In the genomic region with DNA sequence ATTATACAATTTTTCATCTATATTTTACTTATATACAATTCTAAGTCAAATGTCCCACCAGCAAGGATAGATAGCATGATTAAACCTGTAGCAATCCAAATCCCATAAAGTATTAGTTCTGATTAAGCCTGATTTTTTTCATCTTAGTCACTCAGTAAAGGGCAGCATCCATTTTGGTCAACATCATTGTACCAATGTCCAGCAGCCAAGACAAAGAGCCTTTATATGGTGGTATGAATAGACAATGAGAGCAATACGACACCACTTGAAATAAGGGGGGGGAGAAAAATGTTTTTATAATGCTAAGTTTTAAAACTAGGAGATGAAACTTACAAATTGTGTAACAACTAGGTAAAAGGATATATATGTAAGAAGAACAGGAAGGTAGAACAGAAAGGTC, we compare ENCODE assay signal across 1 cellular context.
TF ChIP-seq lines count a peak whose summit lies in the region.

No MANE protein-coding gene starts in this region.

TF ChIP-seq in HepG2, 621 proteins besides CTCF, POLR2A, EP300 and RAD21 (continued from another document):
- peak; percentile 48; the same call in 1 of the 2 replicates for TF ChIP-seq SIX1 (CRISPR knock-in tag; IDR thresholded peaks at IDR 0.05; ENCODE audit: borderline replicate concordance)
- TF ChIP-seq SIX4 (CRISPR knock-in tag; IDR thresholded peaks at IDR 0.05) = peak; percentile 94
- 0 out of 2 replicates have a peak, but pooled peaks have one; percentile 26 for TF ChIP-seq NCOA2 (CRISPR knock-in tag; IDR thresholded peaks at IDR 0.05)
- peak; percentile 43 for TF ChIP-seq ASH2L (IDR thresholded peaks at IDR 0.05; ENCODE audit: insufficient read length, low read depth, low read length)
- TF ChIP-seq ZNF644 (CRISPR knock-in tag; IDR thresholded peaks at IDR 0.05; ENCODE audit: low read depth) = peak; percentile 97
- no peak for TF ChIP-seq MXD4 (CRISPR knock-in tag; IDR thresholded peaks at IDR 0.05)
- TF ChIP-seq ZNF510 (CRISPR knock-in tag; IDR thresholded peaks at IDR 0.05; ENCODE audit: low read depth) = no peak
- TF ChIP-seq YY1 (IDR thresholded peaks at IDR 0.05; ENCODE audit: insufficient read depth, insufficient replicate concordance, low read depth, low read length) = peak; percentile 31
- TF ChIP-seq FOSL2 (CRISPR knock-in tag; IDR thresholded peaks at IDR 0.05) = peak; percentile 67
- TF ChIP-seq EHMT2 (IDR thresholded peaks at IDR 0.05; ENCODE audit: borderline replicate concordance, low read depth, low read length) = peak; percentile 46; the same call in 1 of the 2 replicates
- TF ChIP-seq, protein P1, sequence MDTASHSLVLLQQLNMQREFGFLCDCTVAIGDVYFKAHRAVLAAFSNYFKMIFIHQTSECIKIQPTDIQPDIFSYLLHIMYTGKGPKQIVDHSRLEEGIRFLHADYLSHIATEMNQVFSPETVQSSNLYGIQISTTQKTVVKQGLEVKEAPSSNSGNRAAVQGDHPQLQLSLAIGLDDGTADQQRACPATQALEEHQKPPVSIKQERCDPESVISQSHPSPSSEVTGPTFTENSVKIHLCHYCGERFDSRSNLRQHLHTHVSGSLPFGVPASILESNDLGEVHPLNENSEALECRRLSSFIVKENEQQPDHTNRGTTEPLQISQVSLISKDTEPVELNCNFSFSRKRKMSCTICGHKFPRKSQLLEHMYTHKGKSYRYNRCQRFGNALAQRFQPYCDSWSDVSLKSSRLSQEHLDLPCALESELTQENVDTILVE (CRISPR knock-in tag; IDR thresholded peaks at IDR 0.05) = 0 out of 2 replicates have a peak, but pooled peaks have one; percentile 26
- TF ChIP-seq TEAD3 (CRISPR knock-in tag; optimal IDR thresholded peaks at IDR 0.05; ENCODE audit: borderline replicate concordance) = peak; percentile 47
- no peak for TF ChIP-seq REL (CRISPR knock-in tag; conservative IDR thresholded peaks at IDR 0.05)
- no peak for TF ChIP-seq ZNF235 (CRISPR knock-in tag; IDR thresholded peaks at IDR 0.05; ENCODE audit: borderline replicate concordance)
- no peak for TF ChIP-seq ZNF33A (CRISPR knock-in tag; IDR thresholded peaks at IDR 0.05; ENCODE audit: borderline replicate concordance)
- TF ChIP-seq, protein P2, sequence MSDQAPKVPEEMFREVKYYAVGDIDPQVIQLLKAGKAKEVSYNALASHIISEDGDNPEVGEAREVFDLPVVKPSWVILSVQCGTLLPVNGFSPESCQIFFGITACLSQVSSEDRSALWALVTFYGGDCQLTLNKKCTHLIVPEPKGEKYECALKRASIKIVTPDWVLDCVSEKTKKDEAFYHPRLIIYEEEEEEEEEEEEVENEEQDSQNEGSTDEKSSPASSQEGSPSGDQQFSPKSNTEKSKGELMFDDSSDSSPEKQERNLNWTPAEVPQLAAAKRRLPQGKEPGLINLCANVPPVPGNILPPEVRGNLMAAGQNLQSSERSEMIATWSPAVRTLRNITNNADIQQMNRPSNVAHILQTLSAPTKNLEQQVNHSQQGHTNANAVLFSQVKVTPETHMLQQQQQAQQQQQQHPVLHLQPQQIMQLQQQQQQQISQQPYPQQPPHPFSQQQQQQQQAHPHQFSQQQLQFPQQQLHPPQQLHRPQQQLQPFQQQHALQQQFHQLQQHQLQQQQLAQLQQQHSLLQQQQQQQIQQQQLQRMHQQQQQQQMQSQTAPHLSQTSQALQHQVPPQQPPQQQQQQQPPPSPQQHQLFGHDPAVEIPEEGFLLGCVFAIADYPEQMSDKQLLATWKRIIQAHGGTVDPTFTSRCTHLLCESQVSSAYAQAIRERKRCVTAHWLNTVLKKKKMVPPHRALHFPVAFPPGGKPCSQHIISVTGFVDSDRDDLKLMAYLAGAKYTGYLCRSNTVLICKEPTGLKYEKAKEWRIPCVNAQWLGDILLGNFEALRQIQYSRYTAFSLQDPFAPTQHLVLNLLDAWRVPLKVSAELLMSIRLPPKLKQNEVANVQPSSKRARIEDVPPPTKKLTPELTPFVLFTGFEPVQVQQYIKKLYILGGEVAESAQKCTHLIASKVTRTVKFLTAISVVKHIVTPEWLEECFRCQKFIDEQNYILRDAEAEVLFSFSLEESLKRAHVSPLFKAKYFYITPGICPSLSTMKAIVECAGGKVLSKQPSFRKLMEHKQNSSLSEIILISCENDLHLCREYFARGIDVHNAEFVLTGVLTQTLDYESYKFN (CRISPR knock-in tag; conservative IDR thresholded peaks at IDR 0.05) = 0 out of 2 replicates have a peak, but pooled peaks have one; percentile 27
- no peak for TF ChIP-seq FOXA1 (IDR thresholded peaks at IDR 0.05)
- 0 out of 2 replicates have a peak, but pooled peaks have one; percentile 33 for TF ChIP-seq FOXA1 (CRISPR knock-in tag; IDR thresholded peaks at IDR 0.05)
- TF ChIP-seq FOSL1 (CRISPR knock-in tag; IDR thresholded peaks at IDR 0.05; ENCODE audit: borderline replicate concordance) = peak; percentile 52; the same call in 1 of the 2 replicates
- TF ChIP-seq CREM (IDR thresholded peaks at IDR 0.05) = 0 out of 2 replicates have a peak, but pooled peaks have one; percentile 8
- TF ChIP-seq CREM (CRISPR knock-in tag; IDR thresholded peaks at IDR 0.05) = no peak
- no peak for TF ChIP-seq ZNF335 (CRISPR knock-in tag; IDR thresholded peaks at IDR 0.05)
- TF ChIP-seq FOXO1 (CRISPR knock-in tag; IDR thresholded peaks at IDR 0.05) = no peak
- no peak for TF ChIP-seq ZZZ3 (CRISPR knock-in tag; IDR thresholded peaks at IDR 0.05; ENCODE audit: borderline replicate concordance)
- 0 out of 2 replicates have a peak, but pooled peaks have one; percentile 39 for TF ChIP-seq SAP130 (CRISPR knock-in tag; IDR thresholded peaks at IDR 0.05; ENCODE audit: low read depth)
- TF ChIP-seq, protein P3, sequence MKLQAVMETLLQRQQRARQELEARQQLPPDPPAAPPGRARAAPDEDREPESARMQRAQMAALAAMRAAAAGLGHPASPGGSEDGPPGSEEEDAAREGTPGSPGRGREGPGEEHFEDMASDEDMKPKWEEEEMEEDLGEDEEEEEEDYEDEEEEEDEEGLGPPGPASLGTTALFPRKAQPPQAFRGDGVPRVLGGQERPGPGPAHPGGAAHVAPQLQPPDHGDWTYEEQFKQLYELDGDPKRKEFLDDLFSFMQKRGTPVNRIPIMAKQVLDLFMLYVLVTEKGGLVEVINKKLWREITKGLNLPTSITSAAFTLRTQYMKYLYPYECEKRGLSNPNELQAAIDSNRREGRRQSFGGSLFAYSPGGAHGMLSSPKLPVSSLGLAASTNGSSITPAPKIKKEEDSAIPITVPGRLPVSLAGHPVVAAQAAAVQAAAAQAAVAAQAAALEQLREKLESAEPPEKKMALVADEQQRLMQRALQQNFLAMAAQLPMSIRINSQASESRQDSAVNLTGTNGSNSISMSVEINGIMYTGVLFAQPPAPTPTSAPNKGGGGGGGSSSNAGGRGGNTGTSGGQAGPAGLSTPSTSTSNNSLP (IDR thresholded peaks at IDR 0.05; ENCODE audit: low read depth, low read length) = peak; percentile 81; the same call in 1 of the 2 replicates
- no peak for TF ChIP-seq IKZF4 (CRISPR knock-in tag; IDR thresholded peaks at IDR 0.05; ENCODE audit: borderline replicate concordance, low read depth, not compliant biosample characterization)
- no peak for TF ChIP-seq SOX13 (IDR thresholded peaks at IDR 0.05)
- peak in 1 of 2 experiments; percentile 85; a peak in 2 of 4 replicates for TF ChIP-seq SOX13 (CRISPR knock-in tag; conservative IDR thresholded peaks at IDR 0.05 in 1 of 2, IDR thresholded peaks at IDR 0.05 in 1 of 2)
- no peak for TF ChIP-seq SOX6 (IDR thresholded peaks at IDR 0.05)
- TF ChIP-seq SOX6 (CRISPR knock-in tag; IDR thresholded peaks at IDR 0.05) = peak; percentile 53; the same call in 1 of the 2 replicates
- TF ChIP-seq SOX5 (CRISPR knock-in tag; IDR thresholded peaks at IDR 0.05; ENCODE audit: borderline replicate concordance) = peak; percentile 81; the same call in 1 of the 2 replicates
- TF ChIP-seq, protein P4, sequence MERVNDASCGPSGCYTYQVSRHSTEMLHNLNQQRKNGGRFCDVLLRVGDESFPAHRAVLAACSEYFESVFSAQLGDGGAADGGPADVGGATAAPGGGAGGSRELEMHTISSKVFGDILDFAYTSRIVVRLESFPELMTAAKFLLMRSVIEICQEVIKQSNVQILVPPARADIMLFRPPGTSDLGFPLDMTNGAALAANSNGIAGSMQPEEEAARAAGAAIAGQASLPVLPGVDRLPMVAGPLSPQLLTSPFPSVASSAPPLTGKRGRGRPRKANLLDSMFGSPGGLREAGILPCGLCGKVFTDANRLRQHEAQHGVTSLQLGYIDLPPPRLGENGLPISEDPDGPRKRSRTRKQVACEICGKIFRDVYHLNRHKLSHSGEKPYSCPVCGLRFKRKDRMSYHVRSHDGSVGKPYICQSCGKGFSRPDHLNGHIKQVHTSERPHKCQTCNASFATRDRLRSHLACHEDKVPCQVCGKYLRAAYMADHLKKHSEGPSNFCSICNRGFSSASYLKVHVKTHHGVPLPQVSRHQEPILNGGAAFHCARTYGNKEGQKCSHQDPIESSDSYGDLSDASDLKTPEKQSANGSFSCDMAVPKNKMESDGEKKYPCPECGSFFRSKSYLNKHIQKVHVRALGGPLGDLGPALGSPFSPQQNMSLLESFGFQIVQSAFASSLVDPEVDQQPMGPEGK (CRISPR knock-in tag; IDR thresholded peaks at IDR 0.05) = peak; percentile 27; the same call in 1 of the 2 replicates
- peak; percentile 62; the same call in 1 of the 2 replicates for TF ChIP-seq PPARG (CRISPR knock-in tag; conservative IDR thresholded peaks at IDR 0.05)
- no peak for TF ChIP-seq TSC22D2 (CRISPR knock-in tag; IDR thresholded peaks at IDR 0.05; ENCODE audit: borderline replicate concordance)
- no peak for TF ChIP-seq ZNF577 (CRISPR knock-in tag; IDR thresholded peaks at IDR 0.05; ENCODE audit: borderline replicate concordance, low read depth)
- TF ChIP-seq, protein P5, sequence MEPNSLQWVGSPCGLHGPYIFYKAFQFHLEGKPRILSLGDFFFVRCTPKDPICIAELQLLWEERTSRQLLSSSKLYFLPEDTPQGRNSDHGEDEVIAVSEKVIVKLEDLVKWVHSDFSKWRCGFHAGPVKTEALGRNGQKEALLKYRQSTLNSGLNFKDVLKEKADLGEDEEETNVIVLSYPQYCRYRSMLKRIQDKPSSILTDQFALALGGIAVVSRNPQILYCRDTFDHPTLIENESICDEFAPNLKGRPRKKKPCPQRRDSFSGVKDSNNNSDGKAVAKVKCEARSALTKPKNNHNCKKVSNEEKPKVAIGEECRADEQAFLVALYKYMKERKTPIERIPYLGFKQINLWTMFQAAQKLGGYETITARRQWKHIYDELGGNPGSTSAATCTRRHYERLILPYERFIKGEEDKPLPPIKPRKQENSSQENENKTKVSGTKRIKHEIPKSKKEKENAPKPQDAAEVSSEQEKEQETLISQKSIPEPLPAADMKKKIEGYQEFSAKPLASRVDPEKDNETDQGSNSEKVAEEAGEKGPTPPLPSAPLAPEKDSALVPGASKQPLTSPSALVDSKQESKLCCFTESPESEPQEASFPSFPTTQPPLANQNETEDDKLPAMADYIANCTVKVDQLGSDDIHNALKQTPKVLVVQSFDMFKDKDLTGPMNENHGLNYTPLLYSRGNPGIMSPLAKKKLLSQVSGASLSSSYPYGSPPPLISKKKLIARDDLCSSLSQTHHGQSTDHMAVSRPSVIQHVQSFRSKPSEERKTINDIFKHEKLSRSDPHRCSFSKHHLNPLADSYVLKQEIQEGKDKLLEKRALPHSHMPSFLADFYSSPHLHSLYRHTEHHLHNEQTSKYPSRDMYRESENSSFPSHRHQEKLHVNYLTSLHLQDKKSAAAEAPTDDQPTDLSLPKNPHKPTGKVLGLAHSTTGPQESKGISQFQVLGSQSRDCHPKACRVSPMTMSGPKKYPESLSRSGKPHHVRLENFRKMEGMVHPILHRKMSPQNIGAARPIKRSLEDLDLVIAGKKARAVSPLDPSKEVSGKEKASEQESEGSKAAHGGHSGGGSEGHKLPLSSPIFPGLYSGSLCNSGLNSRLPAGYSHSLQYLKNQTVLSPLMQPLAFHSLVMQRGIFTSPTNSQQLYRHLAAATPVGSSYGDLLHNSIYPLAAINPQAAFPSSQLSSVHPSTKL (CRISPR knock-in tag; IDR thresholded peaks at IDR 0.05) = peak; percentile 29; the same call in 1 of the 2 replicates
